Comparison of ENCODE assay signal across 19 cellular contexts in the genomic region with DNA sequence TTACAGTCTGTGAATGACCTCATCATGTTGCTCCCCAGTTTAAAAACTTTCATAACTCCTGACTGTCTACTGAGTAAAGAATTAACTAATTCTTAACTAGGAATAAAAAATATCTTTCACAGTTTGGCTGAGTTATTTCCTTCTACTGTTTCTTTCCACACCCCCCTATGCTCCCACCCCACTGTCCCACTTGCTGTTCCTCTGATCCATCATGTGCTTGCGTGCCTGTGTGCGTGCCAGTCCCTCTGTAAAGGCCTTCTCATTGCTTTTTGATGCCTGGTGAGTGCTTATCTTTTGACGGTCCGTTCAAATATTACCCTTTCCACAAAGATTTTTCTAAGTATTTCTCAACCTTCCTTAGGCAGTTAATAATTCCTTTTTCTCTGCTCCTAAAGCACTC.
"Had no signal": no experiment of that assay in that cellular context is flagged by ENCODE, and none has a peak within 500 bp of the region (broad histone marks: within the 10 kb centered on the region; RNA-seq: fewer than 3 reads in every experiment).

No MANE protein-coding gene starts in this region.

- H3K4me1 ChIP-seq: lower lobe of right lung had no signal

- H3K4me3 ChIP-seq: dorsolateral prefrontal cortex, lower lobe of right lung, SK-N-MC, tibial nerve, uterus had no signal

- H3K27ac Mint-ChIP-seq: activated CD4-positive, alpha-beta memory T cell treated with anti-CD3 and anti-CD28 coated beads for 36 hours; activated naive CD8-positive, alpha-beta T cell had no signal

- DNase-seq: activated CD4-positive, alpha-beta memory T cell treated with anti-CD3 and anti-CD28 coated beads for 36 hours; activated gamma-delta T cell; activated T-cell treated with anti-CD3 and anti-CD28 coated beads, Interleukin-2, amount 50 U/mL, for 48 hours; dorsolateral prefrontal cortex; lower lobe of right lung; stimulated activated CD4-positive, alpha-beta T cell treated with anti-CD3 and anti-CD28 coated beads, Interleukin-15, amount 100 ng/mL, for 24 hours; stimulated activated CD4-positive, alpha-beta T cell treated with anti-CD3 and anti-CD28 coated beads, Interleukin-4, amount 100 ng/mL, for 1 hour; stimulated activated naive CD4-positive, alpha-beta T cell treated with Interleukin-2 at 50 U/mL for 16 hours; substantia nigra; T-helper 1 cell; T1000; uterus had no signal

- ATAC-seq: esophagus mucosa, lower lobe of right lung had no signal

- H3K36me3 ChIP-seq: tibial nerve, uterus had no signal

- FAIRE-seq: bronchial epithelial cell, endometrium had no signal

- H3K27me3 Mint-ChIP-seq: activated CD4-positive, alpha-beta memory T cell treated with anti-CD3 and anti-CD28 coated beads for 36 hours; activated naive CD8-positive, alpha-beta T cell had no signal

- H3K9me3 ChIP-seq: lower lobe of right lung, neutrophil, tibial nerve, uterus had no signal

- H3K27me3 ChIP-seq: dorsolateral prefrontal cortex, neutrophil, tibial nerve, uterus had no signal

- H3K27ac ChIP-seq: lower lobe of right lung, neutrophil, SK-N-MC, tibial nerve, uterus had no signal

- H3K4me3 Mint-ChIP-seq: activated CD4-positive, alpha-beta memory T cell treated with anti-CD3 and anti-CD28 coated beads for 36 hours; activated naive CD8-positive, alpha-beta T cell had no signal

- H3K9me3 Mint-ChIP-seq: activated CD4-positive, alpha-beta memory T cell treated with anti-CD3 and anti-CD28 coated beads for 36 hours had no signal
